In the genomic region with DNA sequence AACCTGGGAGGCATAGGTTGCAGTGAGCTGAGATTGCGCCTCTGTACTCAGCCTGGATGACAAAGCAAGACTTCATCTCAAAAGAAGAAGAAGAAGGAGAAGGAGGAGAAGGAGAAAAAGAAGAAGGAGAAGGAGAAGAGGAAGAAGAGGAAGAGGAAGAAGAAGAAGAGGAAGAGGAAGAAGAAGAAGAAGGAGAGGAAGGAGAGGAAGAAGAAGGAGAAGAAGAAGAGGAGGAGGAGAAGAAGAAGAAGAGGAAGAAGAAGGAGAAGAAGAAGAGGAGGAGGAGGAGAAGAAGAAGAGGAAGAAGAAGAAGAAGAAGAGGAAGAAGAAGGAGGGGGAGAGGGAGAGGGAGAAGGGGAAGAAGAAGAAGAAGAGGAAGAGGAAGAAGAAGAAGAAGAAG, we compare ENCODE assay signal across 1 cellular context.
TF ChIP-seq lines count a peak whose summit lies in the region.

No MANE protein-coding gene starts in this region.

TF ChIP-seq in GM23338, 12 proteins besides CTCF, POLR2A, EP300 and RAD21:
- TF ChIP-seq EZH2phosphoT487 (IDR thresholded peaks at IDR 0.05; ENCODE audit: unreplicated experiment) = no peak
